In genomic region chr14:71883094-71883493, GRCh38 we compare ENCODE assay signal across 27 cellular contexts. TPM values are rescaled to one million over a fixed set of nuclear protein-coding genes. Genes with fewer than 3 reads are reported as not detected.
"Had no signal": no experiment of that assay in that cellular context is flagged by ENCODE, and none has a peak within 500 bp of the region (broad histone marks: within the 10 kb centered on the region; RNA-seq: fewer than 3 reads in every experiment).

No MANE protein-coding gene starts in this region.

- DNase-seq: activated CD4-positive, alpha-beta T cell treated with anti-CD3 and anti-CD28 coated beads for 1 hour; activated CD4-positive, alpha-beta T cell treated with anti-CD3 and anti-CD28 coated beads, Interleukin-2, amount 50 U/mL, for 1 hour; activated CD8-positive, alpha-beta T cell treated with anti-CD3 and anti-CD28 coated beads for 36 hours; activated naive CD4-positive, alpha-beta T cell; activated T-cell treated with anti-CD3 and anti-CD28 coated beads, Interleukin-2, amount 50 U/mL, for 4 hours; central memory CD4-positive, alpha-beta T cell; foreskin fibroblast; head of caudate nucleus; hippocampal formation; immature natural killer cell; naive B cell; nucleus accumbens; stimulated activated CD4-positive, alpha-beta T cell treated with anti-CD3 and anti-CD28 coated beads, Interleukin-1b, Interleukin-23, amount 100 ng/mL, for 48 hours; stimulated activated CD4-positive, alpha-beta T cell treated with anti-CD3 and anti-CD28 coated beads, Interleukin-4, amount 100 ng/mL, for 4 hours; stimulated activated CD8-positive, alpha-beta memory T cell treated with anti-CD3 and anti-CD28 coated beads, Interleukin-4, amount 100 ng/mL, for 48 hours; stimulated activated naive CD4-positive, alpha-beta T cell; T-helper 9 cell; tibial artery; upper lobe of right lung had no signal

- H3K9me3 ChIP-seq: upper lobe of right lung had no signal

- H3K4me3 ChIP-seq: breast epithelium, right atrium auricular region, smooth muscle cell, suprapubic skin, tibial artery, upper lobe of right lung had no signal

- H3K4me2 ChIP-seq: smooth muscle cell had no signal

- H3K4me3 Mint-ChIP-seq: activated CD8-positive, alpha-beta T cell treated with anti-CD3 and anti-CD28 coated beads for 36 hours; activated T-cell treated with anti-CD3 and anti-CD28 coated beads, Interleukin-2, amount 50 U/mL, for 4 hours; immature natural killer cell; mesothelial cell of epicardium; naive B cell; WTC11 had no signal

- ATAC-seq: activated CD8-positive, alpha-beta T cell treated with anti-CD3 and anti-CD28 coated beads for 36 hours; activated naive CD4-positive, alpha-beta T cell treated with anti-CD3 and anti-CD28 coated beads, Interleukin-2, amount 50 U/mL, for 72 hours; activated T-cell treated with anti-CD3 and anti-CD28 coated beads, Interleukin-2, amount 50 U/mL, for 4 hours; esophagus mucosa; upper lobe of right lung; WTC11 had no signal

- H3K27me3 ChIP-seq: breast epithelium, right atrium auricular region, suprapubic skin, tibial artery, upper lobe of right lung had no signal

- H3K36me3 ChIP-seq: breast epithelium, right atrium auricular region, suprapubic skin, tibial artery, upper lobe of right lung had no signal

- H3K27ac ChIP-seq: breast epithelium, right atrium auricular region, suprapubic skin, tibial artery, upper lobe of right lung had no signal

- H3K4me1 Mint-ChIP-seq: immature natural killer cell, mesothelial cell of epicardium, naive B cell had no signal

- H3K4me1 ChIP-seq: breast epithelium, right atrium auricular region, suprapubic skin, upper lobe of right lung had no signal

- H3K27ac Mint-ChIP-seq: activated CD8-positive, alpha-beta T cell treated with anti-CD3 and anti-CD28 coated beads for 36 hours; immature natural killer cell; mesothelial cell of epicardium; WTC11 had no signal

RNA-seq across cellular contexts. Expression of gene RGS6, which starts 49.1 kb away (rescaled TPM):
- polyA plus RNA-seq: smooth muscle cell had no signal
